16 cellular contexts compared by ENCODE assay signal in the genomic region with DNA sequence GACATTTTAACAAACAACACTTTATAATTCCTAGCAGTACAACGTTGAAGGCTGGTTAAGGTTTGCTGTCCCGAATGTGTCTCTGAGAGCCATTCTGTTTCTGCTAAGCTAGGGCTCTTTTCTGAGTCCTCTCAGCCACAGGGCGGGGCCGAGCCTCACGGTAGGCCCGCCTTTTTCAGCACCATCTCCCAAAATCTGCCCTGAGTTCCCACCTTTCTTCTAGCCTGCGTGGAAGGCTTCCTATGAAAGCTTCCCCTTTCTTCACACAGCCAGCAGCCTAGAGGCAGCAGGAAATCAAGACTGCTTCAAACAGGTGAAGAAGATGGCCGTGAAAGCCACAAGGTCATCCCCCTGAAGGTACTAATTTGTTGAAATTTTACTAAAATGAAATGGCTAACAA.
A peak's percentile ranks its signal among the peaks of the same experiment; 100 is the strongest.
DNase-seq lines count a peak whose midpoint lies in the region; TF ChIP-seq lines count a peak whose summit lies in the region.
"Had no signal": no experiment of that assay in that cellular context is flagged by ENCODE, and none has a peak within 500 bp of the region (broad histone marks: within the 10 kb centered on the region; RNA-seq: fewer than 3 reads in every experiment).

No MANE protein-coding gene starts in this region.

- peaks cover 27% of the 10 kb centered on the region for H3K4me1 ChIP-seq in HAP-1
- peaks cover 14% of the 10 kb centered on the region for H3K4me1 ChIP-seq in skeletal muscle satellite cell (ENCODE audit: control insufficient read depth, insufficient read depth, low read length)
- H3K4me1 ChIP-seq: heart right ventricle had no signal

- TF ChIP-seq CTCF in RWPE1 (conservative IDR thresholded peaks at IDR 0.05; ENCODE audit: low read depth), result no peak
- TF ChIP-seq CTCF in fibroblast of villous mesenchyme (IDR thresholded peaks at IDR 0.05; ENCODE audit: insufficient read depth, low read depth, low read length), result no peak
- no peak for TF ChIP-seq CTCF in glutamatergic neuron (IDR thresholded peaks at IDR 0.05; ENCODE audit: partially characterized antibody, unreplicated experiment)

- H3K4me3 ChIP-seq in HAP-1 (peak overlapping the region; percentile 10), fibroblast of villous mesenchyme (ENCODE audit: low read depth, low read length) (peak overlapping the region; percentile 26), skeletal muscle satellite cell (ENCODE audit: low read length) (peak overlapping the region; percentile 43)
- H3K4me3 ChIP-seq: heart right ventricle, MG63 had no signal

- H3K4me3 Mint-ChIP-seq in glutamatergic neuron (ENCODE audit: unreplicated experiment), result no peak overlapping the region
- H3K4me3 Mint-ChIP-seq: CD4-positive, alpha-beta memory T cell; naive thymus-derived CD8-positive, alpha-beta T cell had no signal

- CTCF ChIA-PET in RWPE1 (lab: Yijun Ruan, JAX), result no interaction called here

- POLR2A ChIA-PET in RWPE1 (lab: Yijun Ruan, JAX; ENCODE audit: low non-redundant PET), result no interaction called here

- H3K27ac ChIP-seq in RWPE1, result peak overlapping the region; percentile 55; the same call in 1 of the 2 replicates
- H3K27ac ChIP-seq: heart right ventricle had no signal

- no peak overlapping the region for H3K27ac Mint-ChIP-seq in glutamatergic neuron (ENCODE audit: unreplicated experiment)
- H3K27ac Mint-ChIP-seq: activated naive CD4-positive, alpha-beta T cell treated with anti-CD3 and anti-CD28 coated beads, Interleukin-2, amount 50 U/mL, for 72 hours; CD4-positive, alpha-beta memory T cell; naive thymus-derived CD8-positive, alpha-beta T cell had no signal

- H3K36me3 ChIP-seq in HAP-1 (replicated peaks) (no peaks in the 10 kb centered on the region), skeletal muscle satellite cell (ENCODE audit: insufficient read depth, low read length) (no peaks in the 10 kb centered on the region)
- H3K36me3 ChIP-seq: heart right ventricle, MG63 had no signal

- peak overlapping the region; percentile 54 for H3K9ac ChIP-seq in skeletal muscle satellite cell (ENCODE audit: low read depth, low read length)

- H3K27me3 Mint-ChIP-seq in glutamatergic neuron (ENCODE audit: unreplicated experiment), result peaks cover 2% of the 10 kb centered on the region
- H3K27me3 Mint-ChIP-seq: CD4-positive, alpha-beta memory T cell; naive thymus-derived CD8-positive, alpha-beta T cell had no signal

- no peaks in the 10 kb centered on the region for H3K9me3 ChIP-seq in HAP-1
- no peaks in the 10 kb centered on the region for H3K9me3 ChIP-seq in skeletal muscle satellite cell (replicated peaks; ENCODE audit: low read length)
- H3K9me3 ChIP-seq: heart right ventricle, MG63 had no signal

- no peaks in the 10 kb centered on the region for H3K36me3 Mint-ChIP-seq in glutamatergic neuron (ENCODE audit: unreplicated experiment)
- H3K36me3 Mint-ChIP-seq: activated naive CD4-positive, alpha-beta T cell treated with anti-CD3 and anti-CD28 coated beads, Interleukin-2, amount 50 U/mL, for 72 hours; CD4-positive, alpha-beta memory T cell; naive thymus-derived CD8-positive, alpha-beta T cell had no signal

- H3K4me1 Mint-ChIP-seq in glutamatergic neuron (ENCODE audit: low read depth, unreplicated experiment), result no peaks in the 10 kb centered on the region
- H3K4me1 Mint-ChIP-seq: CD4-positive, alpha-beta memory T cell; naive thymus-derived CD8-positive, alpha-beta T cell had no signal

- DNase-seq in HAP-1 (ENCODE audit: low spot score in 2 of 2) (peak; percentile 39 to 58), RWPE1 (ENCODE audit: low spot score) (no peak), fibroblast of villous mesenchyme (ENCODE audit: low read depth) (no peak), glutamatergic neuron (no peak), NCI-H187 (lab: John Stamatoyannopoulos, UW) (no peak), AG20443 (ENCODE audit: low spot score) (no peak)
- DNase-seq: activated CD4-positive, CD25-positive, alpha-beta regulatory T cell treated with anti-CD3 and anti-CD28 coated beads, Interleukin-2, amount 50 U/mL, for 72 hours; cerebellar nuclear complex; heart right ventricle; left colon; MG63; naive thymus-derived CD8-positive, alpha-beta T cell; stimulated activated naive CD4-positive, alpha-beta T cell treated with Interleukin-2 at 50 U/mL for 16 hours had no signal

- no peaks in the 10 kb centered on the region for H3K9me3 Mint-ChIP-seq in glutamatergic neuron (ENCODE audit: unreplicated experiment)

- no peaks in the 10 kb centered on the region for H3K27me3 ChIP-seq in HAP-1 (ENCODE audit: low read depth)
- H3K27me3 ChIP-seq in skeletal muscle satellite cell (ENCODE audit: control insufficient read depth, insufficient read depth, low read length), result no peaks in the 10 kb centered on the region
- H3K27me3 ChIP-seq: heart right ventricle, MG63 had no signal

- H3K4me2 ChIP-seq in skeletal muscle satellite cell (ENCODE audit: low read length), result peak overlapping the region; percentile 72

- in situ Hi-C loops in HAP-1 (cut with MboI; ENCODE audit: low sequenced_read_pairs), result no loop called here

Comparison
In these comparisons a context has a peak if more than half of its experiments do, and no peak if none do; other contexts are left out.
1. DNase-seq: peak in HAP-1 (2 of 2); none in RWPE1 (single experiment), fibroblast of villous mesenchyme (single experiment), glutamatergic neuron (single experiment), NCI-H187 (0 of 2) and AG20443 (single experiment).
2. Peak in every context shown above with its lines, with median percentiles within 50 percentile points of each other: H3K4me3 ChIP-seq.